1 cellular context compared by ENCODE assay signal in the genomic region with DNA sequence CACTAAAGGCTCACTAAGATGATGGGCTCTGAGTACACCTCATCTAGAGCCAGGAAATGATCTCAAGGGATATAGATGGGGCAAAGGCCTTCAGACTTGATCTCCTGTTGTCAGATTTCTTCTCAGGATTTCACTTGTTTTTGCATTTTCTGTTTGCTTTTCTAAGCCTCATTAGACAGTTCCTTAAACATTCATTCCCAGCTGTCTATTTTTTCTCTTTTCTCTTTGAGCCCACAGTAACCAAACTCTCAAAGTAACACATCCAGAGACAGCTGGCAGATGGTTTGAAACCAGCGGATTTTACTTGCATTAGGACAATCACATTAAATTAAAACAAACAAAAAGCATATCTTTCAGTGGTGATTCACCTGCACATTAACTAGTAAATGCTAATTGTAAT.
TF ChIP-seq lines count a peak whose summit lies in the region.

No MANE protein-coding gene starts in this region.

TF ChIP-seq in GM23338, 12 proteins besides CTCF, POLR2A, EP300 and RAD21 (continued from another document):
- TF ChIP-seq, protein P1, sequence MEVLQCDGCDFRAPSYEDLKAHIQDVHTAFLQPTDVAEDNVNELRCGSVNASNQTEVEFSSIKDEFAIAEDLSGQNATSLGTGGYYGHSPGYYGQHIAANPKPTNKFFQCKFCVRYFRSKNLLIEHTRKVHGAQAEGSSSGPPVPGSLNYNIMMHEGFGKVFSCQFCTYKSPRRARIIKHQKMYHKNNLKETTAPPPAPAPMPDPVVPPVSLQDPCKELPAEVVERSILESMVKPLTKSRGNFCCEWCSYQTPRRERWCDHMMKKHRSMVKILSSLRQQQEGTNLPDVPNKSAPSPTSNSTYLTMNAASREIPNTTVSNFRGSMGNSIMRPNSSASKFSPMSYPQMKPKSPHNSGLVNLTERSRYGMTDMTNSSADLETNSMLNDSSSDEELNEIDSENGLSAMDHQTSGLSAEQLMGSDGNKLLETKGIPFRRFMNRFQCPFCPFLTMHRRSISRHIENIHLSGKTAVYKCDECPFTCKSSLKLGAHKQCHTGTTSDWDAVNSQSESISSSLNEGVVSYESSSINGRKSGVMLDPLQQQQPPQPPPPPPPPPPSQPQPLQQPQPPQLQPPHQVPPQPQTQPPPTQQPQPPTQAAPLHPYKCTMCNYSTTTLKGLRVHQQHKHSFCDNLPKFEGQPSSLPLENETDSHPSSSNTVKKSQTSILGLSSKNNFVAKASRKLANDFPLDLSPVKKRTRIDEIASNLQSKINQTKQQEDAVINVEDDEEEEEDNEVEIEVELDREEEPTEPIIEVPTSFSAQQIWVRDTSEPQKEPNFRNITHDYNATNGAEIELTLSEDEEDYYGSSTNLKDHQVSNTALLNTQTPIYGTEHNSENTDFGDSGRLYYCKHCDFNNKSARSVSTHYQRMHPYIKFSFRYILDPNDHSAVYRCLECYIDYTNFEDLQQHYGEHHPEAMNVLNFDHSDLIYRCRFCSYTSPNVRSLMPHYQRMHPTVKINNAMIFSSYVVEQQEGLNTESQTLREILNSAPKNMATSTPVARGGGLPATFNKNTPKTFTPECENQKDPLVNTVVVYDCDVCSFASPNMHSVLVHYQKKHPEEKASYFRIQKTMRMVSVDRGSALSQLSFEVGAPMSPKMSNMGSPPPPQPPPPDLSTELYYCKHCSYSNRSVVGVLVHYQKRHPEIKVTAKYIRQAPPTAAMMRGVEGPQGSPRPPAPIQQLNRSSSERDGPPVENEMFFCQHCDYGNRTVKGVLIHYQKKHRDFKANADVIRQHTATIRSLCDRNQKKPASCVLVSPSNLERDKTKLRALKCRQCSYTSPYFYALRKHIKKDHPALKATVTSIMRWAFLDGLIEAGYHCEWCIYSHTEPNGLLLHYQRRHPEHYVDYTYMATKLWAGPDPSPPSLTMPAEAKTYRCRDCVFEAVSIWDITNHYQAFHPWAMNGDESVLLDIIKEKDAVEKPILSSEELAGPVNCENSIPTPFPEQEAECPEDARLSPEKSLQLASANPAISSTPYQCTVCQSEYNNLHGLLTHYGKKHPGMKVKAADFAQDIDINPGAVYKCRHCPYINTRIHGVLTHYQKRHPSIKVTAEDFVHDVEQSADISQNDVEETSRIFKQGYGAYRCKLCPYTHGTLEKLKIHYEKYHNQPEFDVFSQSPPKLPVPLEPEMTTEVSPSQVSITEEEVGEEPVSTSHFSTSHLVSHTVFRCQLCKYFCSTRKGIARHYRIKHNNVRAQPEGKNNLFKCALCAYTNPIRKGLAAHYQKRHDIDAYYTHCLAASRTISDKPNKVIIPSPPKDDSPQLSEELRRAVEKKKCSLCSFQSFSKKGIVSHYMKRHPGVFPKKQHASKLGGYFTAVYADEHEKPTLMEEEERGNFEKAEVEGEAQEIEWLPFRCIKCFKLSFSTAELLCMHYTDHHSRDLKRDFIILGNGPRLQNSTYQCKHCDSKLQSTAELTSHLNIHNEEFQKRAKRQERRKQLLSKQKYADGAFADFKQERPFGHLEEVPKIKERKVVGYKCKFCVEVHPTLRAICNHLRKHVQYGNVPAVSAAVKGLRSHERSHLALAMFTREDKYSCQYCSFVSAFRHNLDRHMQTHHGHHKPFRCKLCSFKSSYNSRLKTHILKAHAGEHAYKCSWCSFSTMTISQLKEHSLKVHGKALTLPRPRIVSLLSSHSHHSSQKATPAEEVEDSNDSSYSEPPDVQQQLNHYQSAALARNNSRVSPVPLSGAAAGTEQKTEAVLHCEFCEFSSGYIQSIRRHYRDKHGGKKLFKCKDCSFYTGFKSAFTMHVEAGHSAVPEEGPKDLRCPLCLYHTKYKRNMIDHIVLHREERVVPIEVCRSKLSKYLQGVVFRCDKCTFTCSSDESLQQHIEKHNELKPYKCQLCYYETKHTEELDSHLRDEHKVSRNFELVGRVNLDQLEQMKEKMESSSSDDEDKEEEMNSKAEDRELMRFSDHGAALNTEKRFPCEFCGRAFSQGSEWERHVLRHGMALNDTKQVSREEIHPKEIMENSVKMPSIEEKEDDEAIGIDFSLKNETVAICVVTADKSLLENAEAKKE (CRISPR knock-in tag; IDR thresholded peaks at IDR 0.05) = no peak
- no peak for TF ChIP-seq JUNB (IDR thresholded peaks at IDR 0.05; ENCODE audit: unreplicated experiment)
- TF ChIP-seq STAT1 (IDR thresholded peaks at IDR 0.05; ENCODE audit: unreplicated experiment) = no peak
- TF ChIP-seq, protein P2, sequence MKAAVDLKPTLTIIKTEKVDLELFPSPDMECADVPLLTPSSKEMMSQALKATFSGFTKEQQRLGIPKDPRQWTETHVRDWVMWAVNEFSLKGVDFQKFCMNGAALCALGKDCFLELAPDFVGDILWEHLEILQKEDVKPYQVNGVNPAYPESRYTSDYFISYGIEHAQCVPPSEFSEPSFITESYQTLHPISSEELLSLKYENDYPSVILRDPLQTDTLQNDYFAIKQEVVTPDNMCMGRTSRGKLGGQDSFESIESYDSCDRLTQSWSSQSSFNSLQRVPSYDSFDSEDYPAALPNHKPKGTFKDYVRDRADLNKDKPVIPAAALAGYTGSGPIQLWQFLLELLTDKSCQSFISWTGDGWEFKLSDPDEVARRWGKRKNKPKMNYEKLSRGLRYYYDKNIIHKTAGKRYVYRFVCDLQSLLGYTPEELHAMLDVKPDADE (IDR thresholded peaks at IDR 0.05) = no peak
- no peak for TF ChIP-seq NANOG (IDR thresholded peaks at IDR 0.05; ENCODE audit: borderline replicate concordance)
- TF ChIP-seq EZH2 (IDR thresholded peaks at IDR 0.05; ENCODE audit: low read depth, unreplicated experiment) = no peak
- no peak for TF ChIP-seq CREB1 (CRISPR knock-in tag; IDR thresholded peaks at IDR 0.05; ENCODE audit: low read depth)
- TF ChIP-seq, protein P3, sequence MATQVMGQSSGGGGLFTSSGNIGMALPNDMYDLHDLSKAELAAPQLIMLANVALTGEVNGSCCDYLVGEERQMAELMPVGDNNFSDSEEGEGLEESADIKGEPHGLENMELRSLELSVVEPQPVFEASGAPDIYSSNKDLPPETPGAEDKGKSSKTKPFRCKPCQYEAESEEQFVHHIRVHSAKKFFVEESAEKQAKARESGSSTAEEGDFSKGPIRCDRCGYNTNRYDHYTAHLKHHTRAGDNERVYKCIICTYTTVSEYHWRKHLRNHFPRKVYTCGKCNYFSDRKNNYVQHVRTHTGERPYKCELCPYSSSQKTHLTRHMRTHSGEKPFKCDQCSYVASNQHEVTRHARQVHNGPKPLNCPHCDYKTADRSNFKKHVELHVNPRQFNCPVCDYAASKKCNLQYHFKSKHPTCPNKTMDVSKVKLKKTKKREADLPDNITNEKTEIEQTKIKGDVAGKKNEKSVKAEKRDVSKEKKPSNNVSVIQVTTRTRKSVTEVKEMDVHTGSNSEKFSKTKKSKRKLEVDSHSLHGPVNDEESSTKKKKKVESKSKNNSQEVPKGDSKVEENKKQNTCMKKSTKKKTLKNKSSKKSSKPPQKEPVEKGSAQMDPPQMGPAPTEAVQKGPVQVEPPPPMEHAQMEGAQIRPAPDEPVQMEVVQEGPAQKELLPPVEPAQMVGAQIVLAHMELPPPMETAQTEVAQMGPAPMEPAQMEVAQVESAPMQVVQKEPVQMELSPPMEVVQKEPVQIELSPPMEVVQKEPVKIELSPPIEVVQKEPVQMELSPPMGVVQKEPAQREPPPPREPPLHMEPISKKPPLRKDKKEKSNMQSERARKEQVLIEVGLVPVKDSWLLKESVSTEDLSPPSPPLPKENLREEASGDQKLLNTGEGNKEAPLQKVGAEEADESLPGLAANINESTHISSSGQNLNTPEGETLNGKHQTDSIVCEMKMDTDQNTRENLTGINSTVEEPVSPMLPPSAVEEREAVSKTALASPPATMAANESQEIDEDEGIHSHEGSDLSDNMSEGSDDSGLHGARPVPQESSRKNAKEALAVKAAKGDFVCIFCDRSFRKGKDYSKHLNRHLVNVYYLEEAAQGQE (IDR thresholded peaks at IDR 0.05; ENCODE audit: unreplicated experiment) = no peak
